In genomic region chr6:144248470-144249301, GRCh38 we compare ENCODE assay signal across 1 cellular context.
TF ChIP-seq lines count a peak whose summit lies in the region.

No MANE protein-coding gene starts in this region.

TF ChIP-seq in GM23338, 12 proteins besides CTCF, POLR2A, EP300 and RAD21 (continued from another document):
- no peak for TF ChIP-seq ZNF462 (CRISPR knock-in tag; IDR thresholded peaks at IDR 0.05)
- no peak for TF ChIP-seq CREB1 (CRISPR knock-in tag; IDR thresholded peaks at IDR 0.05; ENCODE audit: low read depth)
- no peak for TF ChIP-seq EZH2 (IDR thresholded peaks at IDR 0.05; ENCODE audit: low read depth, unreplicated experiment)
- no peak for TF ChIP-seq ZNF114 (CRISPR knock-in tag; IDR thresholded peaks at IDR 0.05)
- TF ChIP-seq ETS1 (IDR thresholded peaks at IDR 0.05): no peak
- no peak for TF ChIP-seq REST (IDR thresholded peaks at IDR 0.05; ENCODE audit: unreplicated experiment)
- TF ChIP-seq NANOG (IDR thresholded peaks at IDR 0.05; ENCODE audit: borderline replicate concordance): no peak
TF ChIP-seq in GM23338: peak in this region for 0.
